In genomic region chr6:75926293-75927168, GRCh38 we compare ENCODE assay signal across 23 cellular contexts.
DNase-seq lines count a peak whose midpoint lies in the region; ATAC-seq, FAIRE-seq and TF ChIP-seq lines count a peak whose summit lies in the region.
"Had no signal": no experiment of that assay in that cellular context is flagged by ENCODE, and none has a peak within 500 bp of the region (broad histone marks: within the 10 kb centered on the region; RNA-seq: fewer than 3 reads in every experiment).

No MANE protein-coding gene starts in this region.

- in situ Hi-C loops in GM12878 (cut with MboI), result loop anchor here (25.0 kb wide), 1 partner anchor 936 kb away; no protein-coding TSS in a partner anchor

- no peak for TF ChIP-seq RAD21 in GM12878 (IDR thresholded peaks at IDR 0.05; ENCODE audit: insufficient read depth, low read depth, low read length)

- ATAC-seq in GM19438 (IDR thresholded peaks at IDR 0.05; ENCODE audit: low read depth, unreplicated experiment) (peak; percentile 60), HG02642 (IDR thresholded peaks at IDR 0.05; ENCODE audit: poor library complexity, unreplicated experiment) (peak; percentile 74), HG03354 (IDR thresholded peaks at IDR 0.05; ENCODE audit: poor library complexity, severe bottlenecking, unreplicated experiment) (peak; percentile 75), GM12878 (peak; percentile 71), HG02970 (IDR thresholded peaks at IDR 0.05; ENCODE audit: low FRiP score, unreplicated experiment) (no peak), GM18870 (IDR thresholded peaks at IDR 0.05; ENCODE audit: unreplicated experiment) (no peak)
- no peak for ATAC-seq in naive thymus-derived CD8-positive, alpha-beta T cell
- ATAC-seq: activated CD4-positive, alpha-beta T cell treated with anti-CD3 and anti-CD28 coated beads for 36 hours; activated naive CD4-positive, alpha-beta T cell treated with anti-CD3 and anti-CD28 coated beads, Interleukin-2, amount 50 U/mL, for 72 hours; effector memory CD8-positive, alpha-beta T cell; HCT116; PC-3 had no signal

- TF ChIP-seq EP300 in GM12878 (IDR thresholded peaks at IDR 0.05; ENCODE audit: borderline replicate concordance in 1 of 2, control insufficient read depth in 1 of 2, low read depth in 2 of 2, low read length in 2 of 2), result no peak

- intact Hi-C loops in GM12878 (cut with micrococcal nuclease; ENCODE audit: unreplicated experiment), result no loop called here
- intact Hi-C loops in CD4-positive, alpha-beta memory T cell (cut with micrococcal nuclease), result no loop called here

- H3K9me3 ChIP-seq in GM12878 (replicated peaks; ENCODE audit: control insufficient read depth, insufficient read depth, low read length), result no peaks in the 10 kb centered on the region
- H3K9me3 ChIP-seq in CD4-positive, alpha-beta memory T cell (ENCODE audit: control insufficient read depth in 1 of 2, low read length in 2 of 2), result no peaks in the 10 kb centered on the region
- H3K9me3 ChIP-seq: spleen had no signal

- no peak for TF ChIP-seq CTCF in GM12878 (IDR thresholded peaks at IDR 0.05 in 2 of 3, conservative IDR thresholded peaks at IDR 0.05 in 1 of 3; ENCODE audit: control insufficient read depth in 2 of 3, extremely low read depth in 1 of 3, insufficient read depth in 1 of 3, low read depth in 3 of 3, low read length in 3 of 3)

- DNase-seq in GM12878 (ENCODE audit: low read depth, low spot score), result no peak
- no peak for DNase-seq in CD4-positive, alpha-beta memory T cell
- DNase-seq in naive thymus-derived CD8-positive, alpha-beta T cell, result no peak
- DNase-seq: activated CD4-positive, alpha-beta T cell treated with anti-CD3 and anti-CD28 coated beads for 36 hours; CD4-positive, alpha-beta T cell; effector memory CD8-positive, alpha-beta T cell; NCI-H1694 treated with DMSO at 0.1 percent for 48 hours; NCI-H774; nucleus accumbens; PC-3; SIG-M5; spleen; T-helper 1 cell had no signal

- no TSS peak for BruUV-seq in GM12878 (replicated peaks; lab: Mats Ljungman, UMichigan)

- no peaks in the 10 kb centered on the region for H4K20me1 ChIP-seq in GM12878 (ENCODE audit: control insufficient read depth, insufficient read depth)

- H3K9ac ChIP-seq in GM12878 (ENCODE audit: control insufficient read depth, insufficient read depth, low read length), result no peak overlapping the region
- H3K9ac ChIP-seq: KMS-11 had no signal

- no peak overlapping the region for H2AFZ ChIP-seq in GM12878 (ENCODE audit: control insufficient read depth, low read depth, low read length)

- WGBS in GM12878 (ENCODE audit: insufficient coverage, insufficient replicate concordance, low lambda C conversion rate, missing lambda C conversion rate), result 17% methylated on average over 5 of the region's 5 CpGs

- CTCF ChIA-PET in GM12878 (lab: Yijun Ruan, JAX), result interaction anchor here (0.7 to 2.8 kb wide), 4 partner anchors 9 to 33 kb away, joined by 3 to 14 read pairs (median 5); no protein-coding TSS in a partner anchor
- CTCF ChIA-PET in CD4-positive, alpha-beta memory T cell (lab: Charles Lee; ENCODE audit: partially characterized antibody), result interaction anchor here (1.1 kb wide), 1 partner anchor 9 kb away, joined by 3 read pairs; no protein-coding TSS in a partner anchor

- FAIRE-seq in GM12878 (lab: Jason Lieb, UNC), result peak; percentile 84
- FAIRE-seq: HTR-8/SVneo had no signal

- no peaks in the 10 kb centered on the region for H3K27me3 ChIP-seq in GM12878 (replicated peaks in 1 of 2; ENCODE audit: control insufficient read depth in 2 of 2, insufficient read depth in 2 of 2, low read length in 1 of 2)
- no peaks in the 10 kb centered on the region for H3K27me3 ChIP-seq in CD4-positive, alpha-beta memory T cell (ENCODE audit: insufficient read depth, low read length)
- H3K27me3 ChIP-seq: spleen had no signal

- no peak overlapping the region for H3K4me3 Mint-ChIP-seq in CD4-positive, alpha-beta memory T cell
- no peak overlapping the region for H3K4me3 Mint-ChIP-seq in naive thymus-derived CD8-positive, alpha-beta T cell
- H3K4me3 Mint-ChIP-seq: activated CD4-positive, alpha-beta T cell treated with anti-CD3 and anti-CD28 coated beads for 36 hours; activated T-helper 1 cell treated with anti-CD3 and anti-CD28 coated beads, Interleukin-12 subunit alpha, Interleukin-12 subunit beta, Interleukin-2, Interleukin-4 antibody, amounts not matched to agents 30 ng/mL and 10 ng/mL and 1 ng/mL, durations not matched to agents 14 hours and 24 hours and 36 hours; CD4-positive, alpha-beta T cell; effector memory CD8-positive, alpha-beta T cell had no signal

- peaks cover 1% of the 10 kb centered on the region in 2 donors for H3K27me3 Mint-ChIP-seq in CD4-positive, alpha-beta memory T cell
- peaks cover 0 to 8% (median 4%) of the 10 kb centered on the region in 5 donors for H3K27me3 Mint-ChIP-seq in naive thymus-derived CD8-positive, alpha-beta T cell
- H3K27me3 Mint-ChIP-seq: effector memory CD8-positive, alpha-beta T cell had no signal

- H3K4me2 ChIP-seq in GM12878 (ENCODE audit: control insufficient read depth, insufficient read depth), result no peak overlapping the region
- H3K4me2 ChIP-seq: KMS-11 had no signal

- H3K27ac Mint-ChIP-seq in CD4-positive, alpha-beta memory T cell, result no peak overlapping the region
- no peak overlapping the region for H3K27ac Mint-ChIP-seq in naive thymus-derived CD8-positive, alpha-beta T cell
- H3K27ac Mint-ChIP-seq: activated CD4-positive, alpha-beta T cell treated with anti-CD3 and anti-CD28 coated beads for 36 hours; activated T-helper 1 cell treated with anti-CD3 and anti-CD28 coated beads, Interleukin-12 subunit alpha, Interleukin-12 subunit beta, Interleukin-2, Interleukin-4 antibody, amounts not matched to agents 30 ng/mL and 10 ng/mL and 1 ng/mL, durations not matched to agents 14 hours and 24 hours and 36 hours; CD4-positive, alpha-beta T cell; effector memory CD8-positive, alpha-beta T cell had no signal

- POLR2A ChIA-PET in GM12878 (lab: Charles Lee), result no interaction called here
- POLR2A ChIA-PET in CD4-positive, alpha-beta memory T cell (lab: Charles Lee; ENCODE audit: partially characterized antibody), result no interaction called here
- POLR2A ChIA-PET in naive thymus-derived CD8-positive, alpha-beta T cell (lab: Charles Lee), result no interaction called here

- SMC1A ChIA-PET in GM12878 (lab: Charles Lee; ENCODE audit: uncharacterized antibody, unreplicated experiment), result interaction anchor here (0.5 to 1.5 kb wide), 8 partner anchors 9 to 729 kb away, joined by 3 to 5 read pairs (median 3); no protein-coding TSS in a partner anchor

- H3K36me3 ChIP-seq in GM12878 (ENCODE audit: control insufficient read depth in 2 of 2, insufficient read depth in 2 of 2, low read length in 1 of 2), result no peaks in the 10 kb centered on the region
- H3K36me3 ChIP-seq in CD4-positive, alpha-beta memory T cell (ENCODE audit: insufficient read depth, low read length), result no peaks in the 10 kb centered on the region
- H3K36me3 ChIP-seq: spleen had no signal

- no peak overlapping the region for H3K4me3 ChIP-seq in GM12878
- H3K4me3 ChIP-seq in CD4-positive, alpha-beta memory T cell (ENCODE audit: low read length in 2 of 2), result no peak overlapping the region
- H3K4me3 ChIP-seq: spleen had no signal

- no peaks in the 10 kb centered on the region for H3K79me2 ChIP-seq in GM12878 (ENCODE audit: control insufficient read depth, insufficient read depth, low read length)

- no peaks in the 10 kb centered on the region for H3K9me3 Mint-ChIP-seq in CD4-positive, alpha-beta memory T cell
- H3K9me3 Mint-ChIP-seq in naive thymus-derived CD8-positive, alpha-beta T cell, result peaks cover 0 to 2% (median 0%) of the 10 kb centered on the region in 9 donors
- H3K9me3 Mint-ChIP-seq: activated naive CD4-positive, alpha-beta T cell treated with anti-CD3 and anti-CD28 coated beads, Interleukin-2, amount 50 U/mL, for 72 hours; activated T-helper 1 cell treated with anti-CD3 and anti-CD28 coated beads, Interleukin-12 subunit alpha, Interleukin-12 subunit beta, Interleukin-2, Interleukin-4 antibody, amounts not matched to agents 30 ng/mL and 10 ng/mL and 1 ng/mL, durations not matched to agents 14 hours and 24 hours and 36 hours; CD4-positive, alpha-beta T cell; effector memory CD8-positive, alpha-beta T cell had no signal

- RAD21 ChIA-PET in GM12878 (lab: Charles Lee; ENCODE audit: unreplicated experiment), result interaction anchor here (1.1 kb wide), 1 partner anchor 404 kb away, joined by 3 read pairs; no protein-coding TSS in a partner anchor

- no peaks in the 10 kb centered on the region for H3K4me1 Mint-ChIP-seq in CD4-positive, alpha-beta memory T cell
- no peaks in the 10 kb centered on the region for H3K4me1 Mint-ChIP-seq in naive thymus-derived CD8-positive, alpha-beta T cell
- H3K4me1 Mint-ChIP-seq: activated CD4-positive, alpha-beta T cell treated with anti-CD3 and anti-CD28 coated beads for 36 hours had no signal

- TF ChIP-seq POLR2A in GM12878 (IDR thresholded peaks at IDR 0.05; ENCODE audit: low read depth, low read length), result no peak

- no peaks in the 10 kb centered on the region for H3K36me3 Mint-ChIP-seq in CD4-positive, alpha-beta memory T cell
- no peaks in the 10 kb centered on the region for H3K36me3 Mint-ChIP-seq in naive thymus-derived CD8-positive, alpha-beta T cell
- H3K36me3 Mint-ChIP-seq: activated naive CD4-positive, alpha-beta T cell treated with anti-CD3 and anti-CD28 coated beads, Interleukin-2, amount 50 U/mL, for 72 hours had no signal

- H3K4me1 ChIP-seq in GM12878 (ENCODE audit: control insufficient read depth, insufficient read depth, low read length), result no peaks in the 10 kb centered on the region
- no peaks in the 10 kb centered on the region for H3K4me1 ChIP-seq in CD4-positive, alpha-beta memory T cell (ENCODE audit: insufficient read depth, low read length)
- H3K4me1 ChIP-seq: spleen had no signal

- no peak overlapping the region for H3K27ac ChIP-seq in GM12878 (ENCODE audit: control insufficient read depth, insufficient read depth)
- H3K27ac ChIP-seq in CD4-positive, alpha-beta memory T cell (ENCODE audit: low read depth, low read length), result no peak overlapping the region
- H3K27ac ChIP-seq: KMS-11, spleen had no signal

TF ChIP-seq in GM12878, 131 proteins besides CTCF, POLR2A, EP300 and RAD21 (continues in another document):
- TF ChIP-seq IRF3 (IDR thresholded peaks at IDR 0.05), result no peak

Comparison
In these comparisons a context has a peak if more than half of its experiments do, and no peak if none do; other contexts are left out.
1. ATAC-seq: peak in GM19438 (single experiment), HG02642 (single experiment), HG03354 (single experiment) and GM12878 (single experiment); none in naive thymus-derived CD8-positive, alpha-beta T cell (0 of 2), HG02970 (single experiment) and GM18870 (single experiment).